23 cellular contexts compared by ENCODE assay signal in the genomic region with DNA sequence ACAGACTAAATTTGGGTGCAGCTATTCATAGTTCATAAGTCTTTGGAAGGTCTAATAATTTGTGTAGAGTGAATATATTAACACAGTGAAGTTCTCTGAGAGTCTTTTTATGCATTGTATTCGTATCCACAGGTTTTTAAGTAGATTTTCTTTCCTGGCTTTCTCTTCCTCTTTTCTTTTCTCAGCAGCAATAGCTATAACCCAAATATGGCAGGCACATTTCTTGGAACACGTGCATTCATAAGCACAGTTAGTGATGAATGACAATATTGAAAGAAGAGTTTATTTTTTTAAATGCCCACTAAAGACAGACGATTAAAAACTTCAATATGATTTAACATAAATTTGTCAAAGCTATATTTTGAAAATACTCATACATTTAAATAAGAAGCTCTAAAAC.
"Had no signal": no experiment of that assay in that cellular context is flagged by ENCODE, and none has a peak within 500 bp of the region (broad histone marks: within the 10 kb centered on the region; RNA-seq: fewer than 3 reads in every experiment).

No MANE protein-coding gene starts in this region.

- ATAC-seq: foreskin keratinocyte; gastroesophageal sphincter; heart left ventricle; left lobe of liver; natural killer cell; stimulated activated effector memory CD8-positive, alpha-beta T cell treated with anti-CD3 and anti-CD28 coated beads, Interleukin-12 subunit alpha, Interleukin-12 subunit beta, amount 100 ng/mL, for 72 hours had no signal

- H3K4me2 ChIP-seq: hepatocyte had no signal

- H3K79me2 ChIP-seq: hepatocyte had no signal

- H3K36me3 ChIP-seq: esophagus muscularis mucosa, gastroesophageal sphincter, heart left ventricle, neutrophil, prostate gland, right atrium auricular region, sigmoid colon, stomach, thyroid gland, upper lobe of left lung had no signal

- H3K4me3 ChIP-seq: coronary artery, esophagus muscularis mucosa, gastroesophageal sphincter, heart left ventricle, hepatocyte, lung, prostate gland, right atrium auricular region, sigmoid colon, stomach, thyroid gland, upper lobe of left lung had no signal

- DNase-seq: dermis blood vessel endothelial cell; effector memory CD4-positive, alpha-beta T cell; foreskin keratinocyte; heart left ventricle; kidney; natural killer cell; sigmoid colon; stimulated activated CD4-positive, alpha-beta T cell treated with anti-CD3 and anti-CD28 coated beads, Interleukin-2, amount 100 ng/mL, for 24 hours; stimulated activated CD4-positive, alpha-beta T cell treated with anti-CD3 and anti-CD28 coated beads, Interleukin-4, amount 100 ng/mL, for 24 hours; stimulated activated naive CD4-positive, alpha-beta T cell treated with Interleukin-2 at 50 U/mL for 16 hours; stomach; thyroid gland; upper lobe of left lung had no signal

- H3K27ac ChIP-seq: coronary artery, esophagus muscularis mucosa, foreskin keratinocyte, gastroesophageal sphincter, heart left ventricle, hepatocyte, neutrophil, prostate gland, right atrium auricular region, sigmoid colon, stomach, thyroid gland, upper lobe of left lung had no signal

- H3K4me1 ChIP-seq: esophagus muscularis mucosa, foreskin keratinocyte, gastroesophageal sphincter, heart left ventricle, prostate gland, right atrium auricular region, sigmoid colon, stomach, thyroid gland, upper lobe of left lung had no signal

- H3K27me3 ChIP-seq: esophagus muscularis mucosa, foreskin keratinocyte, gastroesophageal sphincter, heart left ventricle, hepatocyte, neutrophil, right atrium auricular region, sigmoid colon, stomach, thyroid gland, upper lobe of left lung had no signal

- H3K9me3 ChIP-seq: gastroesophageal sphincter, neutrophil, prostate gland, right atrium auricular region, sigmoid colon, stomach, thyroid gland, upper lobe of left lung had no signal

- H2AFZ ChIP-seq: hepatocyte had no signal
